In genomic region chr13:79290595-79291244, GRCh38 we compare ENCODE assay signal across 11 cellular contexts.
"Had no signal": no experiment of that assay in that cellular context is flagged by ENCODE, and none has a peak within 500 bp of the region (broad histone marks: within the 10 kb centered on the region; RNA-seq: fewer than 3 reads in every experiment).

No MANE protein-coding gene starts in this region.

- H3K4me3 ChIP-seq: ascending aorta, left lung, pancreas, thyroid gland had no signal

- H3K27ac ChIP-seq: ascending aorta, left lung, pancreas, thyroid gland had no signal

- H3K36me3 Mint-ChIP-seq: activated CD4-positive, alpha-beta memory T cell treated with anti-CD3 and anti-CD28 coated beads for 36 hours had no signal

- H3K9me3 Mint-ChIP-seq: activated CD4-positive, alpha-beta memory T cell treated with anti-CD3 and anti-CD28 coated beads for 36 hours; activated naive CD8-positive, alpha-beta T cell treated with anti-CD3 and anti-CD28 coated beads, Interleukin-2, amount 50 U/mL, for 24 hours; nephron progenitor cell had no signal

- H3K27me3 ChIP-seq: ascending aorta, left lung, pancreas, thyroid gland had no signal

- H3K4me1 ChIP-seq: ascending aorta, pancreas, thyroid gland had no signal

- ATAC-seq: activated naive CD8-positive, alpha-beta T cell treated with anti-CD3 and anti-CD28 coated beads, Interleukin-2, amount 50 U/mL, for 24 hours; left lung; pancreas had no signal

- H3K9me3 ChIP-seq: ascending aorta, left lung, pancreas, thyroid gland had no signal

- H3K4me3 Mint-ChIP-seq: activated CD4-positive, alpha-beta memory T cell treated with anti-CD3 and anti-CD28 coated beads for 36 hours; activated naive CD8-positive, alpha-beta T cell treated with anti-CD3 and anti-CD28 coated beads, Interleukin-2, amount 50 U/mL, for 24 hours; nephron progenitor cell had no signal

- DNase-seq: activated CD4-positive, alpha-beta memory T cell treated with anti-CD3 and anti-CD28 coated beads for 36 hours; activated naive CD8-positive, alpha-beta T cell treated with anti-CD3 and anti-CD28 coated beads, Interleukin-2, amount 50 U/mL, for 24 hours; activated T-cell treated with anti-CD3 and anti-CD28 coated beads, Interleukin-2, amount 50 U/mL, for 48 hours; foreskin melanocyte; head of caudate nucleus; islet precursor cell; left lung; nephron progenitor cell; pancreas; thyroid gland had no signal

- H3K27ac Mint-ChIP-seq: activated CD4-positive, alpha-beta memory T cell treated with anti-CD3 and anti-CD28 coated beads for 36 hours; activated naive CD8-positive, alpha-beta T cell treated with anti-CD3 and anti-CD28 coated beads, Interleukin-2, amount 50 U/mL, for 24 hours; nephron progenitor cell had no signal

- H3K36me3 ChIP-seq: ascending aorta, left lung, pancreas, thyroid gland had no signal

- H3K4me1 Mint-ChIP-seq: activated naive CD8-positive, alpha-beta T cell treated with anti-CD3 and anti-CD28 coated beads, Interleukin-2, amount 50 U/mL, for 24 hours had no signal
